17 cellular contexts compared by ENCODE assay signal in the genomic region with DNA sequence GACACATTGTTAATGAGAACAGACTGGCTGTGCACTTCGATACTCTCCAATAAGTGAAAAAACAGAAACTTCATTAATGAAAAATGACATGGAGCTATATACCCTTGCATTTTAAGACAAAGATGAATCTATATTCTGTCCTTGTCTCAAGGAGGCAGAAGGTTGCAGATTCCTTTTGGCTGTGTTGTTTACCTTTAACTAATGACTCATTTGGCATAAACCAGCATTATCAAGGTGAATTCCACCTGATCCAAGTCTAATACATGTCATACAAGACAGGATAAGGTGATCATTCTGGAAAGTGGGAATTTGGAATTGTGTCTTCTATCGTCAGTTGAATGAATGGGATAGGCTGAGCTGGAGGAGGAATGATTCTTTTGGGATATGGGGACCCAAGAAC.
DNase-seq lines count a peak whose midpoint lies in the region; ATAC-seq and TF ChIP-seq lines count a peak whose summit lies in the region.
"Had no signal": no experiment of that assay in that cellular context is flagged by ENCODE, and none has a peak within 500 bp of the region (broad histone marks: within the 10 kb centered on the region; RNA-seq: fewer than 3 reads in every experiment).

No MANE protein-coding gene starts in this region.

- WGBS in right cardiac atrium, result 77% methylated on average over 2 of the region's 2 CpGs

- H3K4me2 ChIP-seq in PC-3 (ENCODE audit: low read length), result peak overlapping the region; percentile 9; the same call in 1 of the 2 replicates

- BruUV-seq in PC-3 (replicated peaks; lab: Mats Ljungman, UMichigan), result no TSS peak

- H4K20me1 ChIP-seq in PC-3 (ENCODE audit: low read length), result no peaks in the 10 kb centered on the region

- H3K79me2 ChIP-seq in PC-3 (ENCODE audit: low read length), result no peaks in the 10 kb centered on the region

- TF ChIP-seq CTCF in left ventricle myocardium inferior (IDR thresholded peaks at IDR 0.05; ENCODE audit: borderline replicate concordance) (no peak), PC-3 (conservative IDR thresholded peaks at IDR 0.05; ENCODE audit: low read depth, low read length) (no peak), epithelial cell of esophagus (IDR thresholded peaks at IDR 0.05; ENCODE audit: insufficient read depth, low read depth, low read length, missing control alignments) (no peak), GM13977 (IDR thresholded peaks at IDR 0.05; ENCODE audit: extremely low read depth, insufficient read depth, missing control alignments) (no peak)

- no peaks in the 10 kb centered on the region for H3K27me3 ChIP-seq in left ventricle myocardium inferior (ENCODE audit: low read depth)
- H3K27me3 ChIP-seq in right cardiac atrium (ENCODE audit: control insufficient read depth, insufficient read depth), result no peaks in the 10 kb centered on the region
- H3K27me3 ChIP-seq in PC-3 (ENCODE audit: low read length), result no peaks in the 10 kb centered on the region
- H3K27me3 ChIP-seq: BE2C had no signal

- in situ Hi-C loops in GM13977 (cut with MboI; ENCODE audit: low pct_unique_long_range_greater_than_20kb, low sequenced_read_pairs, unreplicated experiment), result no loop called here

- H3K36me3 ChIP-seq in left ventricle myocardium inferior, result no peaks in the 10 kb centered on the region
- H3K36me3 ChIP-seq in PC-3 (ENCODE audit: low read depth, low read length), result no peaks in the 10 kb centered on the region
- H3K36me3 ChIP-seq: BE2C, HAP-1 had no signal

- H3K27ac ChIP-seq in left ventricle myocardium inferior (replicated peaks), result peak overlapping the region; percentile 72
- no peak overlapping the region for H3K27ac ChIP-seq in right cardiac atrium (ENCODE audit: low read length)
- H3K27ac ChIP-seq in PC-3 (ENCODE audit: low read length), result no peak overlapping the region

- H3F3A ChIP-seq in PC-3 (ENCODE audit: low read length, unreplicated experiment), result no peaks in the 10 kb centered on the region

- H3K4me3 ChIP-seq in left ventricle myocardium inferior (no peak overlapping the region), right cardiac atrium (ENCODE audit: low read length) (no peak overlapping the region), PC-3 (ENCODE audit: low read length) (no peak overlapping the region), epithelial cell of esophagus (ENCODE audit: low read length) (no peak overlapping the region)
- H3K4me3 ChIP-seq: HAP-1 had no signal

- intact Hi-C loops in left ventricle myocardium inferior (cut with micrococcal nuclease), result no loop called here
- intact Hi-C loops in right cardiac atrium (cut with DNase I), result no loop called here
- intact Hi-C loops in PC-3 (cut with micrococcal nuclease), result no loop called here
- intact Hi-C loops in left colon (cut with DNase I, micrococcal nuclease), result no loop called here

- H3K4me1 ChIP-seq in left ventricle myocardium inferior (peaks cover 40% of the 10 kb centered on the region), right cardiac atrium (ENCODE audit: control insufficient read depth, insufficient read depth, low read length) (peaks cover 5% of the 10 kb centered on the region), PC-3 (ENCODE audit: insufficient read depth, low read length) (peaks cover 10% of the 10 kb centered on the region)
- H3K4me1 ChIP-seq: HAP-1 had no signal

- no peaks in the 10 kb centered on the region for H3K9me2 ChIP-seq in PC-3 (replicated peaks; ENCODE audit: low read length)

- DNase-seq in left ventricle myocardium inferior (no peak), right cardiac atrium (no peak), PC-3 (peak; percentile 72), epithelial cell of esophagus (ENCODE audit: low read depth) (peak; percentile 59), DMS114 treated with DMSO at 0.1 percent for 48 hours (lab: John Stamatoyannopoulos, UW; ENCODE audit: unreplicated experiment) (no peak), GM13977 (ENCODE audit: low spot score) (no peak), left colon (no peak)
- DNase-seq: ACHN; BE2C; C1 segment of cervical spinal cord; CD4-positive, CD25-positive, alpha-beta regulatory T cell; CD8-positive, alpha-beta memory T cell; COR-L47; DMS153; DMS79; GDM1 had no signal

- POLR2A ChIA-PET in PC-3 (lab: Charles Lee; ENCODE audit: unreplicated experiment), result no interaction called here

- ATAC-seq in right cardiac atrium, result no peak
- ATAC-seq in PC-3, result peak; percentile 70
- ATAC-seq in left colon, result no peak

- H3K9me3 ChIP-seq in left ventricle myocardium inferior (replicated peaks), result no peaks in the 10 kb centered on the region
- H3K9me3 ChIP-seq in right cardiac atrium (ENCODE audit: control insufficient read depth, low read length), result no peaks in the 10 kb centered on the region
- no peaks in the 10 kb centered on the region for H3K9me3 ChIP-seq in PC-3 (ENCODE audit: low read length)
- H3K9me3 ChIP-seq: BE2C, HAP-1 had no signal

- no peak overlapping the region for H3K9ac ChIP-seq in PC-3 (ENCODE audit: low read length)

- no peak overlapping the region for H2AFZ ChIP-seq in PC-3 (ENCODE audit: low read length)

- CTCF ChIA-PET in PC-3 (lab: Charles Lee), result no interaction called here

Comparison
In these comparisons a context has a peak if more than half of its experiments do, and no peak if none do; other contexts are left out.
1. DNase-seq: peak in PC-3 (single experiment) and epithelial cell of esophagus (single experiment); none in left ventricle myocardium inferior (single experiment), right cardiac atrium (0 of 3), DMS114 treated with DMSO at 0.1 percent for 48 hours (single experiment), GM13977 (single experiment) and left colon (0 of 2).